In the genomic region with DNA sequence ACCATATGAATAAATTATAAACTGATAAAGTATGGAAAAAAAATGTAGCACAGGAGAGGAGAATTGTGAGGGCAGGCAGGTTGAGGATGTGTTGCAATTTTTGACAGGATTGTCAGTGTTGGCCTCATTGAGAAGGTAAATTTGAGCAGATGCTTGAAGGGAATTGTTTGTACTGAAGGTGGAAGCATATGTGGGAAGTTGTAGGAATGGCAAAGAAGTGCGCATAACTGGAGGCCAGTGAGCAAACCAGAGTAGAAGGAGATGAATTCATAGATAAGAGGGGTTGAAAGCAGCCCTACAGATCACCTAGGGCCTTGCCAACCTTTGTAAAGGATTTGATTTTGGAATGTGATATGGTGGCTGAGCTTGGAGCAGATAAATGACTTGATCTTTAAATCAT, we compare ENCODE assay signal across 19 cellular contexts. TPM values are rescaled to one million over a fixed set of nuclear protein-coding genes. Genes with fewer than 3 reads are reported as not detected.
DNase-seq lines count a peak whose midpoint lies in the region; ATAC-seq and TF ChIP-seq lines count a peak whose summit lies in the region.
"Had no signal": no experiment of that assay in that cellular context is flagged by ENCODE, and none has a peak within 500 bp of the region (broad histone marks: within the 10 kb centered on the region; RNA-seq: fewer than 3 reads in every experiment).

No MANE protein-coding gene starts in this region.

- no peak for ATAC-seq in GM21381 (IDR thresholded peaks at IDR 0.05; ENCODE audit: unreplicated experiment)
- ATAC-seq in natural killer cell treated with Interleukin-12 subunit alpha and Interleukin-12 subunit beta and Interleukin-15 and Interleukin-18, amount 100 ng/mL, for 72 hours, result no peak
- ATAC-seq: GM12878 had no signal

- H3K27ac ChIP-seq in caudate nucleus (ENCODE audit: low read depth, low read length), result no peak overlapping the region

- DNase-seq in activated naive CD4-positive, alpha-beta T cell treated with Interleukin-2 at 50 U/mL for 16 hours, result no peak
- DNase-seq in activated T-helper 2 cell treated with anti-CD3 and anti-CD28 coated beads, Interferon-gamma antibody, Interleukin-2, Interleukin-4, amounts not matched to agents 10 μg/mL and 5 μg/mL and 100 μg/mL, durations not matched to agents 14 hours and 24 hours and 36 hours (ENCODE audit: low spot score), result no peak
- no peak for DNase-seq in nephron progenitor cell
- DNase-seq in caudate nucleus (lab: John Stamatoyannopoulos, UW), result no peak
- DNase-seq in natural killer cell treated with Interleukin-12 subunit alpha and Interleukin-12 subunit beta and Interleukin-15 and Interleukin-18, amount 100 ng/mL, for 72 hours (ENCODE audit: low spot score), result no peak
- DNase-seq: ACHN; BE2C; C1 segment of cervical spinal cord; CD4-positive, CD25-positive, alpha-beta regulatory T cell; CD8-positive, alpha-beta memory T cell; COR-L47; DMS 273 treated with DMSO at 0.1 percent for 48 hours; DMS53; DND-41; EL; H9 had no signal

- peaks cover 39% of the 10 kb centered on the region for H3K4me1 Mint-ChIP-seq in activated naive CD4-positive, alpha-beta T cell treated with anti-CD3 and anti-CD28 coated beads, Interleukin-2, amount 50 U/mL, for 24 hours
- peaks cover 37% of the 10 kb centered on the region for H3K4me1 Mint-ChIP-seq in activated T-helper 2 cell treated with anti-CD3 and anti-CD28 coated beads, Interferon-gamma antibody, Interleukin-2, Interleukin-4, amounts not matched to agents 10 μg/mL and 5 μg/mL and 100 μg/mL, durations not matched to agents 14 hours and 24 hours and 36 hours (ENCODE audit: low read depth)
- peaks cover 21% of the 10 kb centered on the region for H3K4me1 Mint-ChIP-seq in nephron progenitor cell
- peaks cover 26 to 32% of the 10 kb centered on the region in 2 donors for H3K4me1 Mint-ChIP-seq in natural killer cell treated with Interleukin-12 subunit alpha and Interleukin-12 subunit beta and Interleukin-15 and Interleukin-18, amount 100 ng/mL, for 72 hours (ENCODE audit: low read depth in 2 of 2)

- no peaks in the 10 kb centered on the region for H3K27me3 Mint-ChIP-seq in activated naive CD4-positive, alpha-beta T cell treated with anti-CD3 and anti-CD28 coated beads, Interleukin-2, amount 50 U/mL, for 24 hours
- no peaks in the 10 kb centered on the region for H3K27me3 Mint-ChIP-seq in activated T-helper 2 cell treated with anti-CD3 and anti-CD28 coated beads, Interferon-gamma antibody, Interleukin-2, Interleukin-4, amounts not matched to agents 10 μg/mL and 5 μg/mL and 100 μg/mL, durations not matched to agents 14 hours and 24 hours and 36 hours (ENCODE audit: low read depth)
- H3K27me3 Mint-ChIP-seq in nephron progenitor cell (ENCODE audit: low read depth, poor library complexity), result no peaks in the 10 kb centered on the region
- no peaks in the 10 kb centered on the region for H3K27me3 Mint-ChIP-seq in natural killer cell treated with Interleukin-12 subunit alpha and Interleukin-12 subunit beta and Interleukin-15 and Interleukin-18, amount 100 ng/mL, for 72 hours
- H3K27me3 Mint-ChIP-seq: CD4-positive, CD25-positive, alpha-beta regulatory T cell; CD8-positive, alpha-beta memory T cell had no signal

- peaks cover 28% of the 10 kb centered on the region for H3K36me3 Mint-ChIP-seq in activated naive CD4-positive, alpha-beta T cell treated with anti-CD3 and anti-CD28 coated beads, Interleukin-2, amount 50 U/mL, for 24 hours
- peaks cover 89% of the 10 kb centered on the region for H3K36me3 Mint-ChIP-seq in activated T-helper 2 cell treated with anti-CD3 and anti-CD28 coated beads, Interferon-gamma antibody, Interleukin-2, Interleukin-4, amounts not matched to agents 10 μg/mL and 5 μg/mL and 100 μg/mL, durations not matched to agents 14 hours and 24 hours and 36 hours (ENCODE audit: low read depth)
- H3K36me3 Mint-ChIP-seq in nephron progenitor cell (ENCODE audit: low read depth), result peaks cover 66% of the 10 kb centered on the region
- peaks cover 25% of the 10 kb centered on the region for H3K36me3 Mint-ChIP-seq in natural killer cell treated with Interleukin-12 subunit alpha and Interleukin-12 subunit beta and Interleukin-15 and Interleukin-18, amount 100 ng/mL, for 72 hours

- intact Hi-C loops in activated T-helper 2 cell treated with anti-CD3 and anti-CD28 coated beads, Interferon-gamma antibody, Interleukin-2, Interleukin-4, amounts not matched to agents 10 μg/mL and 5 μg/mL and 100 μg/mL, durations not matched to agents 14 hours and 24 hours and 36 hours (cut with micrococcal nuclease), result no loop called here

- H3K9me3 Mint-ChIP-seq in activated naive CD4-positive, alpha-beta T cell treated with anti-CD3 and anti-CD28 coated beads, Interleukin-2, amount 50 U/mL, for 24 hours, result peaks cover 4% of the 10 kb centered on the region
- H3K9me3 Mint-ChIP-seq in activated T-helper 2 cell treated with anti-CD3 and anti-CD28 coated beads, Interferon-gamma antibody, Interleukin-2, Interleukin-4, amounts not matched to agents 10 μg/mL and 5 μg/mL and 100 μg/mL, durations not matched to agents 14 hours and 24 hours and 36 hours, result peaks cover 10% of the 10 kb centered on the region
- peaks cover 11% of the 10 kb centered on the region for H3K9me3 Mint-ChIP-seq in nephron progenitor cell
- H3K9me3 Mint-ChIP-seq in natural killer cell treated with Interleukin-12 subunit alpha and Interleukin-12 subunit beta and Interleukin-15 and Interleukin-18, amount 100 ng/mL, for 72 hours, result no peaks in the 10 kb centered on the region
- H3K9me3 Mint-ChIP-seq: CD8-positive, alpha-beta memory T cell had no signal

- peak overlapping the region; percentile 47 for H3K27ac Mint-ChIP-seq in activated naive CD4-positive, alpha-beta T cell treated with anti-CD3 and anti-CD28 coated beads, Interleukin-2, amount 50 U/mL, for 24 hours
- H3K27ac Mint-ChIP-seq in activated T-helper 2 cell treated with anti-CD3 and anti-CD28 coated beads, Interferon-gamma antibody, Interleukin-2, Interleukin-4, amounts not matched to agents 10 μg/mL and 5 μg/mL and 100 μg/mL, durations not matched to agents 14 hours and 24 hours and 36 hours, result peak overlapping the region; percentile 8
- H3K27ac Mint-ChIP-seq in nephron progenitor cell, result peak overlapping the region; percentile 17
- no peak overlapping the region for H3K27ac Mint-ChIP-seq in natural killer cell treated with Interleukin-12 subunit alpha and Interleukin-12 subunit beta and Interleukin-15 and Interleukin-18, amount 100 ng/mL, for 72 hours
- H3K27ac Mint-ChIP-seq: CD4-positive, CD25-positive, alpha-beta regulatory T cell; H9 had no signal

- no peak overlapping the region for H3K4me3 Mint-ChIP-seq in activated naive CD4-positive, alpha-beta T cell treated with anti-CD3 and anti-CD28 coated beads, Interleukin-2, amount 50 U/mL, for 24 hours
- no peak overlapping the region for H3K4me3 Mint-ChIP-seq in activated T-helper 2 cell treated with anti-CD3 and anti-CD28 coated beads, Interferon-gamma antibody, Interleukin-2, Interleukin-4, amounts not matched to agents 10 μg/mL and 5 μg/mL and 100 μg/mL, durations not matched to agents 14 hours and 24 hours and 36 hours (ENCODE audit: low read depth)
- no peak overlapping the region for H3K4me3 Mint-ChIP-seq in nephron progenitor cell
- no peak overlapping the region for H3K4me3 Mint-ChIP-seq in natural killer cell treated with Interleukin-12 subunit alpha and Interleukin-12 subunit beta and Interleukin-15 and Interleukin-18, amount 100 ng/mL, for 72 hours
- H3K4me3 Mint-ChIP-seq: H9 had no signal

- no peak for TF ChIP-seq CTCF in nephron progenitor cell (IDR thresholded peaks at IDR 0.05)

RNA-seq across cellular contexts. Expression of a gene that starts 6.4 kb away (rescaled TPM):
- total RNA-seq in activated T-helper 2 cell treated with anti-CD3 and anti-CD28 coated beads, Interferon-gamma antibody, Interleukin-2, Interleukin-4, amounts not matched to agents 10 μg/mL and 5 μg/mL and 100 μg/mL, durations not matched to agents 14 hours and 24 hours and 36 hours, result 19.4 and 19.9 TPM in 2 replicates
- total RNA-seq in natural killer cell treated with Interleukin-12 subunit alpha and Interleukin-12 subunit beta and Interleukin-15 and Interleukin-18, amount 100 ng/mL, for 72 hours, result 10 to 100 TPM; 13.9 to 41.2 TPM

RNA-seq across cellular contexts. Expression of a gene that starts 6.6 kb away (rescaled TPM):
- total RNA-seq in activated T-helper 2 cell treated with anti-CD3 and anti-CD28 coated beads, Interferon-gamma antibody, Interleukin-2, Interleukin-4, amounts not matched to agents 10 μg/mL and 5 μg/mL and 100 μg/mL, durations not matched to agents 14 hours and 24 hours and 36 hours, result 33.8 and 35.4 TPM in 2 replicates
- 10 to 100 TPM; 22.8 to 23.5 TPM for total RNA-seq in natural killer cell treated with Interleukin-12 subunit alpha and Interleukin-12 subunit beta and Interleukin-15 and Interleukin-18, amount 100 ng/mL, for 72 hours

RNA-seq across cellular contexts. Expression of a gene that starts 50.2 kb away (rescaled TPM):
- total RNA-seq in activated T-helper 2 cell treated with anti-CD3 and anti-CD28 coated beads, Interferon-gamma antibody, Interleukin-2, Interleukin-4, amounts not matched to agents 10 μg/mL and 5 μg/mL and 100 μg/mL, durations not matched to agents 14 hours and 24 hours and 36 hours, result 21.5 and 22.4 TPM in 2 replicates
- 10 to 100 TPM; 16.3 to 23.6 TPM for total RNA-seq in natural killer cell treated with Interleukin-12 subunit alpha and Interleukin-12 subunit beta and Interleukin-15 and Interleukin-18, amount 100 ng/mL, for 72 hours

Comparison
In these comparisons a context has a peak if more than half of its experiments do, and no peak if none do; other contexts are left out.
1. H3K27ac Mint-ChIP-seq: peak in activated naive CD4-positive, alpha-beta T cell treated with anti-CD3 and anti-CD28 coated beads, Interleukin-2, amount 50 U/mL, for 24 hours (single experiment), activated T-helper 2 cell treated with anti-CD3 and anti-CD28 coated beads, Interferon-gamma antibody, Interleukin-2, Interleukin-4, amounts not matched to agents 10 μg/mL and 5 μg/mL and 100 μg/mL, durations not matched to agents 14 hours and 24 hours and 36 hours (single experiment) and nephron progenitor cell (single experiment); none in natural killer cell treated with Interleukin-12 subunit alpha and Interleukin-12 subunit beta and Interleukin-15 and Interleukin-18, amount 100 ng/mL, for 72 hours (0 of 2).